ENCODE assay signal across 8 cellular contexts in the genomic region with DNA sequence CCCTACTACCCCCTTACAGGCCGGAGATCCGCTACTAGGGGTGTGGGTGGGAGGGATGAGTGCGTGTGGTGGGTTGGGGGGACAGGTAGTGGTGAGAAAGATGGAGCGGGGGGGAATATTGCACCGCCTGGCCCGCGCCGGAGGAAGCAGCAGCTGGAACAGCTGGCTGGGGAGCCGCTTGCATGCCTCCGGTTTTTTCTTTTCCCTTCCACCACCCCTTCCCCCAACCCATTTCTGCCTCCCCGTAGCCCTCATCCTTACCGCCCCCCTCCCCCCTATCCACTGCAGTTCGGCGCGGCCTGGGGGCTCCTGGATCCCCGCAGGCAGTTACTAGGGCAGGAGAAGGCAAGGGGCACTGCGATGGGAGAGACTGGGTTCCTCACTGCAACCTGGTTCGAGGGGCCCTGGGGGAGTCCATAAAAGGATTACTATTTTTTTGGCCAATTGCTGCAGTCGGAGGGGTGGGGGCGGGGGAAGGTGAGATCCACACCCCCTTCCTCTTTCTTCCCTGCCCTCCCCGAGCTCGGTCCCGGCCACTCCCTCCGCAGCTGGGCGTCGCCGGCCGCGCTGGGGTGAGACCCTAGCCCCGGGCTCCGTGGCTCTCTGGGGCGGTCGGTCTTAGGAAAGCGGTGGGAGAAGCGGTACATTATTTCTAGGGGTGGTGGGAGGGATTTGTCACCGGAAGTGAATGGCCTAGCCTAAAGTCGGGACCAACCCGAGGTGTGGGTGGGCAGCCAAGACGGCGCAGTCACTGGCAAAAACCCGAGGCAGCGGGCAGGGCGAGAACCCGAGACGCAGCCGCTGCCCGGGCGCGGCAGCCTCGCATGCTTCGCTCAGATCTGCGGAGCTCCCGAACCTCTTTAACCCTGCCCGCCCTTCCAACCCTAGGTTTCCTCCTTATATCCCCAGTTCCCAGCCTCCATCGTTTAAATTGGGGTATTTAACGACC. TPM values are rescaled to one million over a fixed set of nuclear protein-coding genes. Genes with fewer than 3 reads are reported as not detected.
DNase-seq lines count a peak whose midpoint lies in the region; ATAC-seq and TF ChIP-seq lines count a peak whose summit lies in the region.

No MANE protein-coding gene starts in this region.

- H3K27me3 ChIP-seq in Panc1 (ENCODE audit: control insufficient read depth, insufficient read depth, low read length): no peaks in the 10 kb centered on the region
- no peaks in the 10 kb centered on the region for H3K27me3 ChIP-seq in esophagus muscularis mucosa
- H3K27me3 ChIP-seq in muscle layer of duodenum (ENCODE audit: low read depth, low read length): no peaks in the 10 kb centered on the region

- DNase-seq in DMS 273 treated with DMSO at 0.1 percent for 48 hours (lab: John Stamatoyannopoulos, UW) (peak; percentile 89), Panc1 (ENCODE audit: low read depth, low spot score) (peak; percentile 61), esophagus muscularis mucosa (ENCODE audit: extremely low spot score) (peak; percentile 96)
- DNase-seq in activated T-cell treated with anti-CD3 and anti-CD28 coated beads, Interleukin-2, amount 50 U/mL, for 48 hours: peak; percentile 89 to 90
- DNase-seq in stimulated activated CD8-positive, alpha-beta memory T cell treated with anti-CD3 and anti-CD28 coated beads, Interleukin-7, amount 100 ng/mL, for 1 hour (ENCODE audit: low read depth in 2 of 2): peak; percentile 46 to 49

- CTCF ChIA-PET in Panc1 (lab: Charles Lee): interaction anchor here (0.6 kb wide), 1 partner anchor 36 kb away, joined by 9 read pairs; no protein-coding TSS in a partner anchor

- no peak for TF ChIP-seq CTCF in Panc1 (IDR thresholded peaks at IDR 0.05)
- no peak for TF ChIP-seq CTCF in esophagus muscularis mucosa (IDR thresholded peaks at IDR 0.05)

- peaks cover 4% of the 10 kb centered on the region for H3K36me3 Mint-ChIP-seq in IgD-negative memory B cell

- POLR2A ChIA-PET in Panc1 (lab: Charles Lee): interaction anchor here (0.5 to 2.3 kb wide), 11 partner anchors 11 to 135 kb away, joined by 3 to 37 read pairs (median 4); a partner anchor contains a TSS

- BruUV-seq in Panc1 (replicated peaks; lab: Mats Ljungman, UMichigan): no TSS peak

- no peak for TF ChIP-seq EP300 in esophagus muscularis mucosa (IDR thresholded peaks at IDR 0.05)

- in situ Hi-C loops in Panc1 (cut with HindIII; ENCODE audit: low pct_unique_long_range_greater_than_20kb, low sequenced_read_pairs): loop anchor here (5.0 kb wide), 1 partner anchor 36 kb away; a partner anchor contains a TSS

- no peaks in the 10 kb centered on the region for H3K9me3 Mint-ChIP-seq in IgD-negative memory B cell

- peak overlapping the region; percentile 74 to 95 (median 95) for H3K27ac Mint-ChIP-seq in IgD-negative memory B cell

- H3K9me3 ChIP-seq in Panc1 (ENCODE audit: control insufficient read depth, insufficient read depth, low read depth, low read length): no peaks in the 10 kb centered on the region
- H3K9me3 ChIP-seq in esophagus muscularis mucosa: no peaks in the 10 kb centered on the region
- H3K9me3 ChIP-seq in muscle layer of duodenum (ENCODE audit: control insufficient read depth in 1 of 2, low read length in 2 of 2): no peaks in the 10 kb centered on the region

- ATAC-seq in GM21528 (IDR thresholded peaks at IDR 0.05; ENCODE audit: low FRiP score, unreplicated experiment) (peak; percentile 52), Panc1 (peak; percentile 88)

- H3K4me1 Mint-ChIP-seq in IgD-negative memory B cell: peaks cover 14 to 28% (median 25%) of the 10 kb centered on the region in 3 donors

- 0% methylated on average over 55 of the region's 56 CpGs for WGBS in esophagus muscularis mucosa

- H3K27me3 Mint-ChIP-seq in IgD-negative memory B cell: no peaks in the 10 kb centered on the region

- peak overlapping the region; percentile 93 to 100 (median 100) for H3K4me3 Mint-ChIP-seq in IgD-negative memory B cell

- peak; percentile 54 for TF ChIP-seq POLR2A in esophagus muscularis mucosa (IDR thresholded peaks at IDR 0.05; ENCODE audit: low read depth)

- H3K36me3 ChIP-seq in Panc1 (ENCODE audit: control insufficient read depth, insufficient read depth, low read length) (no peaks in the 10 kb centered on the region; the same call in 1 of the 2 replicates), esophagus muscularis mucosa (no peaks in the 10 kb centered on the region), muscle layer of duodenum (ENCODE audit: control insufficient read depth in 1 of 2, insufficient read depth in 2 of 2, low read length in 2 of 2) (no peaks in the 10 kb centered on the region)

- H3K4me1 ChIP-seq in Panc1 (ENCODE audit: control insufficient read depth, insufficient read depth, low read length) (peaks cover 19% of the 10 kb centered on the region), esophagus muscularis mucosa (peaks cover 26 to 63% (median 42%) of the 10 kb centered on the region in 4 donors), muscle layer of duodenum (ENCODE audit: control insufficient read depth in 1 of 2, insufficient read depth in 2 of 2, low read length in 2 of 2) (peaks cover 7 to 32% of the 10 kb centered on the region in 2 donors)

- H3K4me3 ChIP-seq in Panc1 (ENCODE audit: low read depth in 2 of 2, low read length in 2 of 2) (peak overlapping the region; percentile 88 to 96), esophagus muscularis mucosa (peak overlapping the region; percentile 91 to 98 (median 95)), muscle layer of duodenum (ENCODE audit: low read depth in 1 of 2, low read length in 2 of 2) (peak overlapping the region; percentile 83 to 98)

- H3K27ac ChIP-seq in Panc1 (ENCODE audit: low read length) (peak overlapping the region; percentile 99), esophagus muscularis mucosa (replicated peaks in 1 of 4) (peak overlapping the region; percentile 97 to 99 (median 98)), muscle layer of duodenum (ENCODE audit: low read length) (peak overlapping the region; percentile 92)

- intact Hi-C loops in Panc1 (cut with micrococcal nuclease; ENCODE audit: unreplicated experiment): loop anchor here (5.0 to 10.0 kb wide), 2 partner anchors 131 to 398 kb away; a partner anchor contains a TSS
- intact Hi-C loops in esophagus muscularis mucosa (cut with DNase I): loop anchor here (2.0 to 10.0 kb wide), 3 partner anchors 40 to 131 kb away; a partner anchor contains a TSS

RNA-seq across cellular contexts. Expression of a gene that starts 0.8 kb away (rescaled TPM):
- polyA plus RNA-seq in IgD-negative memory B cell: 67.2 TPM
- total RNA-seq in Panc1 (2021; ENCODE audit: unreplicated experiment): 25.7 TPM
- 20.6 TPM for polyA plus RNA-seq in Panc1 (2012; ENCODE audit: insufficient read length)
- 10 to 100 TPM; 33.2 to 41.9 (median 38.5) TPM for total RNA-seq in esophagus muscularis mucosa

RNA-seq across cellular contexts. Expression of a gene that starts 24.3 kb away (rescaled TPM):
- not detected for polyA plus RNA-seq in IgD-negative memory B cell
- total RNA-seq in Panc1 (2021; ENCODE audit: unreplicated experiment): not detected
- polyA plus RNA-seq in Panc1 (2012; ENCODE audit: insufficient read length): not detected
- 1 to 10 TPM in 2 of 4 donors, under 1 TPM in 2; 0.42 to 2.0 (median 0.90) TPM for total RNA-seq in esophagus muscularis mucosa

RNA-seq across cellular contexts. Expression of a gene that starts 35.1 kb away (rescaled TPM):
- 4.7 TPM for polyA plus RNA-seq in IgD-negative memory B cell
- 12.9 TPM for total RNA-seq in Panc1 (2021; ENCODE audit: unreplicated experiment)
- polyA plus RNA-seq in Panc1 (2012; ENCODE audit: insufficient read length): 6.6 TPM
- 10 to 100 TPM; 18.2 to 27.9 (median 23.4) TPM for total RNA-seq in esophagus muscularis mucosa

Comparison
In these comparisons a context has a peak if more than half of its experiments do, and no peak if none do; other contexts are left out.
1. Peak in every context shown above with its lines: DNase-seq, ATAC-seq, H3K4me3 ChIP-seq and H3K27ac ChIP-seq.